5 cellular contexts compared by ENCODE assay signal in the genomic region with DNA sequence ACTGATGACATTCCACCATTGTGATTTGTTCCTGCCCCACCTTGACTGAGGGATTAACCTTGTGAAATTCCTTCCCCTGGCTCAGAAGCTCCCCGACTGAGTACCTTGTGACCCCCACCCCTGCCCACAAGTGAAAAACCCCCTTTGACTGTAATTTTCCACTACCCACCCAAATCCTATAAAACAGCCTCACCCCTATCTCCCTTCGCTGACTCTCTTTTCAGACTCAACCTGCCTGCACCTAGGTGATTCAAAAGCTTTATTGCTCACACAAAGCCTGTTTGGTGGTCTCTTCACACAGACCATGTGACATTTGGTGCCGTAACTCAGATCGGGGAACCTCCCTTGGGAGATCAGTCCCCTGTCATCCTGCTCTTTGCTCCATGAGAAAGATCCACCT. TPM values are rescaled to one million over a fixed set of nuclear protein-coding genes. Genes with fewer than 3 reads are reported as not detected.
"Had no signal": no experiment of that assay in that cellular context is flagged by ENCODE, and none has a peak within 500 bp of the region (broad histone marks: within the 10 kb centered on the region; RNA-seq: fewer than 3 reads in every experiment).

No MANE protein-coding gene starts in this region.

RNA-seq across cellular contexts. Expression of gene SELL, which starts 28.3 kb away (rescaled TPM):
- total RNA-seq: HT-29, LHCN-M2, MCF 10A, SJCRH30 had no signal

RNA-seq across cellular contexts. Expression of gene SELE, which starts 50.7 kb away (rescaled TPM):
- total RNA-seq: HT-29, LHCN-M2, MCF 10A, PC-3, SJCRH30 had no signal

RNA-seq across cellular contexts. Expression of gene SELP, which starts 53.2 kb away (rescaled TPM):
- total RNA-seq: HT-29, LHCN-M2, MCF 10A, PC-3, SJCRH30 had no signal
